ENCODE assay signal across 14 cellular contexts in the genomic region with DNA sequence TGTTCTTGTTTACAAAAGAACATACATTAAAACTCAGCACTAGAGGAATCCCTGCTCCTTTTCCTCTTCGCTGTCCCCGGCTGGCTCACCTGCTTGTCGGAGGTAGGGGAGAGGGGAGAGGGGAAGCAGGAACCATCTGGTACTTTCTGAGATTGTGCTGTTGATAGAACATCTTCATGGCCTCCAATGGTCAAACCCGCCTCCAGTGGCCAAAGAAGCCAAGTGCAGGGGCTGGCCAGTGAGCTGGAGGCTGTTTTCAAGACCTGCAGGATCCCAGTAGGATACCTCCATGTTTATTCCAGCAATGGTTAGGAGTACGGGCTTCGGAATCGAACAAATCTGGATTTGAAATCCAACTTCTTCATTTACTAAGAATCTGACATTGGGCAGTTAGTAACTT.
DNase-seq lines count a peak whose midpoint lies in the region; ATAC-seq and TF ChIP-seq lines count a peak whose summit lies in the region.
"Had no signal": no experiment of that assay in that cellular context is flagged by ENCODE, and none has a peak within 500 bp of the region (broad histone marks: within the 10 kb centered on the region; RNA-seq: fewer than 3 reads in every experiment).

No MANE protein-coding gene starts in this region.

- H3K27ac ChIP-seq in MM.1S (ENCODE audit: low read length), result no peak overlapping the region
- no peak overlapping the region for H3K27ac ChIP-seq in neural progenitor cell
- H3K27ac ChIP-seq: prostate gland had no signal

- no peaks in the 10 kb centered on the region; the same call in 1 of the 2 replicates for H3K27me3 ChIP-seq in MM.1S (replicated peaks; ENCODE audit: insufficient read depth, low read length)
- no peaks in the 10 kb centered on the region for H3K27me3 ChIP-seq in neural progenitor cell

- no peaks in the 10 kb centered on the region for H3K4me1 ChIP-seq in MM.1S (ENCODE audit: low read length)
- peaks cover 31% of the 10 kb centered on the region for H3K4me1 ChIP-seq in neural progenitor cell
- H3K4me1 ChIP-seq: prostate gland had no signal

- no peaks in the 10 kb centered on the region for H3K9me3 Mint-ChIP-seq in neural progenitor cell

- no peak overlapping the region for H3K9ac ChIP-seq in MM.1S (ENCODE audit: low read length)
- H3K9ac ChIP-seq in neural progenitor cell, result no peak overlapping the region

- no peaks in the 10 kb centered on the region for H3K9me2 ChIP-seq in MM.1S (replicated peaks; ENCODE audit: insufficient read depth, low read length)

- H3K36me3 ChIP-seq in MM.1S (replicated peaks; ENCODE audit: insufficient read depth, low read length) (no peaks in the 10 kb centered on the region), neural progenitor cell (no peaks in the 10 kb centered on the region)
- H3K36me3 ChIP-seq: prostate gland had no signal

- no peaks in the 10 kb centered on the region for H3K9me3 ChIP-seq in MM.1S (replicated peaks; ENCODE audit: insufficient read depth, low read length)
- H3K9me3 ChIP-seq in neural progenitor cell (ENCODE audit: low read depth), result no peaks in the 10 kb centered on the region
- H3K9me3 ChIP-seq: prostate gland had no signal

- ATAC-seq in GM19035 (IDR thresholded peaks at IDR 0.05; ENCODE audit: unreplicated experiment) (no peak), GM18511 (IDR thresholded peaks at IDR 0.05; ENCODE audit: unreplicated experiment) (no peak)
- ATAC-seq: activated CD8-positive, alpha-beta memory T cell treated with anti-CD3 and anti-CD28 coated beads, Interleukin-2, amount 10 ng/mL, durations not matched to agents 7 days and 5 days; stimulated activated naive CD8-positive, alpha-beta T cell treated with anti-CD3 and anti-CD28 coated beads, Interleukin-15, Interleukin-2, amounts not matched to agents 100 U/mL and 50 U/mL, for 24 hours had no signal

- H3K27me3 Mint-ChIP-seq in neural progenitor cell (ENCODE audit: insufficient read depth, low read depth), result peaks cover 1% of the 10 kb centered on the region

- H3K4me3 ChIP-seq in MM.1S (ENCODE audit: low read length) (no peak overlapping the region), choroid plexus epithelial cell (ENCODE audit: low read depth, low read length) (no peak overlapping the region), neural progenitor cell (no peak overlapping the region)
- H3K4me3 ChIP-seq: prostate gland had no signal

- H3K4me1 Mint-ChIP-seq in neural progenitor cell, result peaks cover 64% of the 10 kb centered on the region
- H3K4me1 Mint-ChIP-seq: activated CD8-positive, alpha-beta memory T cell treated with anti-CD3 and anti-CD28 coated beads, Interleukin-2, amount 10 ng/mL, durations not matched to agents 7 days and 5 days had no signal

- H3K27ac Mint-ChIP-seq in neural progenitor cell, result no peak overlapping the region
- H3K27ac Mint-ChIP-seq: activated CD8-positive, alpha-beta memory T cell treated with anti-CD3 and anti-CD28 coated beads, Interleukin-2, amount 10 ng/mL, durations not matched to agents 7 days and 5 days had no signal

- DNase-seq in ELR (ENCODE audit: low read depth) (peak; percentile 23), MM.1S (no peak), choroid plexus epithelial cell (ENCODE audit: low read depth) (peak; percentile 44), neural progenitor cell (ENCODE audit: low spot score) (peak; percentile 54), NCI-H510A (lab: John Stamatoyannopoulos, UW) (no peak)
- DNase-seq: activated CD8-positive, alpha-beta memory T cell treated with anti-CD3 and anti-CD28 coated beads, Interleukin-2, amount 10 ng/mL, durations not matched to agents 7 days and 5 days; effector memory CD4-positive, alpha-beta T cell; NCI-H2029; stimulated activated CD4-positive, alpha-beta T cell treated with anti-CD3 and anti-CD28 coated beads, Interleukin-4, amount 100 ng/mL, for 24 hours; stimulated activated naive CD8-positive, alpha-beta T cell treated with anti-CD3 and anti-CD28 coated beads, Interleukin-15, Interleukin-2, amounts not matched to agents 100 U/mL and 50 U/mL, for 24 hours; T1000 had no signal

- H3K4me3 Mint-ChIP-seq in neural progenitor cell, result no peak overlapping the region
- H3K4me3 Mint-ChIP-seq: activated CD8-positive, alpha-beta memory T cell treated with anti-CD3 and anti-CD28 coated beads, Interleukin-2, amount 10 ng/mL, durations not matched to agents 7 days and 5 days had no signal

- H3K4me2 ChIP-seq in MM.1S (ENCODE audit: low read depth, low read length) (no peak overlapping the region), neural progenitor cell (peak overlapping the region; percentile 27)

- TF ChIP-seq CTCF in MM.1S (IDR thresholded peaks at IDR 0.05; ENCODE audit: low read length), result 0 out of 2 replicates have a peak, but pooled peaks have one; percentile 11
- peak; percentile 61 for TF ChIP-seq CTCF in choroid plexus epithelial cell (conservative IDR thresholded peaks at IDR 0.05; ENCODE audit: low read depth, low read length)
- peak; percentile 50 for TF ChIP-seq CTCF in neural progenitor cell (IDR thresholded peaks at IDR 0.05)

- no peaks in the 10 kb centered on the region for H3K79me2 ChIP-seq in MM.1S (ENCODE audit: low read length)
- H3K79me2 ChIP-seq in neural progenitor cell (ENCODE audit: low read depth), result no peaks in the 10 kb centered on the region

- no peaks in the 10 kb centered on the region for H3F3A ChIP-seq in MM.1S (ENCODE audit: insufficient read depth, low read length)
- peaks cover 28% of the 10 kb centered on the region for H3F3A ChIP-seq in neural progenitor cell (ENCODE audit: low read depth)

- H3K36me3 Mint-ChIP-seq in neural progenitor cell, result peaks cover 33% of the 10 kb centered on the region
- H3K36me3 Mint-ChIP-seq: activated CD8-positive, alpha-beta memory T cell treated with anti-CD3 and anti-CD28 coated beads, Interleukin-2, amount 10 ng/mL, durations not matched to agents 7 days and 5 days had no signal

- H4K20me1 ChIP-seq in MM.1S (ENCODE audit: insufficient read depth, low read length) (no peaks in the 10 kb centered on the region), neural progenitor cell (ENCODE audit: low read depth) (no peaks in the 10 kb centered on the region)

- H2AFZ ChIP-seq in MM.1S (ENCODE audit: low read length) (no peak overlapping the region), neural progenitor cell (replicated peaks) (no peak overlapping the region)

Comparison
In these comparisons a context has a peak if more than half of its experiments do, and no peak if none do; other contexts are left out.
1. DNase-seq: peak in ELR (single experiment), choroid plexus epithelial cell (single experiment) and neural progenitor cell (single experiment); none in MM.1S (single experiment) and NCI-H510A (single experiment).
2. CTCF ChIP-seq: peak in every context shown above with its lines; median percentile 61 in choroid plexus epithelial cell; 50 in neural progenitor cell; 11 in MM.1S.